In the genomic region with DNA sequence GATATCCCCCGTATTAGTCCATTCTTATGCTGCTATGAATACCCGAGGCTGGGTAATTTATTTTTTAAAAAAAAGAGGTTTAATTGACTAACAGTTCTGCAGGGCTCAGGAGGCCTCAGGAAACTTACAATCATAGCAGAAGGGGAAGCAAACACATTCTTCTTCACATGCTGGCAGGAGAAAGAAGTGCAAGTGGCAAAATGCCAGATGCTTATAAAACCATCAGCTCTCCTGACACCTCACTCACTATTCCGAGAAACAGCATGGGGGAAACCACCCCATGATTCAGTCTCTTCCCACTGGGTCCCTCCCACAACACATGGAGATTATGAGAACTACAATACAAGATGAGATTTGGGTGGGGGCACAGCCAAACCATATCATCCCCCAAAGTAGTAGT, we compare ENCODE assay signal across 12 cellular contexts.
DNase-seq lines count a peak whose midpoint lies in the region; ATAC-seq and TF ChIP-seq lines count a peak whose summit lies in the region.
"Had no signal": no experiment of that assay in that cellular context is flagged by ENCODE, and none has a peak within 500 bp of the region (broad histone marks: within the 10 kb centered on the region; RNA-seq: fewer than 3 reads in every experiment).

No MANE protein-coding gene starts in this region.

- DNase-seq in EL (peak; percentile 36), amniotic epithelial cell (ENCODE audit: low read depth) (peak; percentile 69), glomerular visceral epithelial cell (ENCODE audit: extremely low spot score) (peak; percentile 34), DMS79 treated with DMSO at 0.1 percent for 48 hours (lab: John Stamatoyannopoulos, UW) (no peak), NCI-H187 (lab: John Stamatoyannopoulos, UW) (no peak)
- DNase-seq: amygdala, esophagus squamous epithelium, left lung, naive B cell had no signal

- no peak for TF ChIP-seq EP300 in Ishikawa (IDR thresholded peaks at IDR 0.05; ENCODE audit: borderline replicate concordance)

- no peak for TF ChIP-seq RAD21 in Ishikawa (IDR thresholded peaks at IDR 0.05; ENCODE audit: low read depth)

- ATAC-seq in GM21515 (IDR thresholded peaks at IDR 0.05; ENCODE audit: unreplicated experiment), result no peak
- ATAC-seq: left lung, Panc1 had no signal

TF ChIP-seq in Ishikawa, 13 proteins besides CTCF, POLR2A, EP300 and RAD21:
- 0 out of 2 replicates have a peak, but pooled peaks have one; percentile 8 for TF ChIP-seq NFIC (IDR thresholded peaks at IDR 0.05)
- no peak for TF ChIP-seq EGR1 (IDR thresholded peaks at IDR 0.05)
- no peak for TF ChIP-seq TCF12 (IDR thresholded peaks at IDR 0.05; ENCODE audit: low read depth)
- TF ChIP-seq CREB1 (IDR thresholded peaks at IDR 0.05; ENCODE audit: low read depth), result no peak
- no peak for TF ChIP-seq ZBTB7A (IDR thresholded peaks at IDR 0.05; ENCODE audit: low read depth)

Comparison
In these comparisons a context has a peak if more than half of its experiments do, and no peak if none do; other contexts are left out.
1. DNase-seq: peak in EL (single experiment), amniotic epithelial cell (single experiment) and glomerular visceral epithelial cell (single experiment); none in DMS79 treated with DMSO at 0.1 percent for 48 hours (single experiment) and NCI-H187 (0 of 2).